Comparison of ENCODE assay signal across 19 cellular contexts in the genomic region with DNA sequence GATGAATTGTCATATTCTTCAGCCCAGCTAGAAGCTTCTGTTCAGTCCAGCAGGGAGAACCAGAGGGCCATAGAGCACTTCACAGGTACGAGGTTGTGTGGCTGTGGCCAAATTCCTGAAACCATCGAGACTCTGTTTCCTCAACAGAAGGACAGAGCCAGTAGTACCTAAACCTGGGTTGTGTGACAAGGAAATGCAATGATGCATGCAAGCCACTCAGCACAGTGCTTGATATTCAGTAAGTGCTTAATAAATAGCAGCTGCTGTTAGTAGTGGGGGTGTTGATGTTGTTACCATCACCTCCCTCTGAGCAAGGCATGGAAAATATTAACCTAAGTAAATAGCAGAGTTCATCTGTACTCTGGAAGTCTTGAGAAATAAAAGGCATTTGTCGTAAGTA.
"Had no signal": no experiment of that assay in that cellular context is flagged by ENCODE, and none has a peak within 500 bp of the region (broad histone marks: within the 10 kb centered on the region; RNA-seq: fewer than 3 reads in every experiment).

No MANE protein-coding gene starts in this region.

- DNase-seq: Kasumi-1, MM.1S, NCI-H1105, NCI-H1417, NCI-H1436 treated with DMSO at 0.1 percent for 48 hours, NCI-H1694, NCI-H1930, NCI-H2081, NCI-H2107, NCI-H2171 treated with DMSO at 0.1 percent for 48 hours, NCI-H345, NCI-H446 treated with DMSO at 0.1 percent for 48 hours, NCI-H524 treated with DMSO at 0.1 percent for 48 hours, NCI-H69, NCI-H774, Right ventricle myocardium superior, RPMI8226, SIG-M5 had no signal

- ATAC-seq: K562 had no signal
